In the genomic region with DNA sequence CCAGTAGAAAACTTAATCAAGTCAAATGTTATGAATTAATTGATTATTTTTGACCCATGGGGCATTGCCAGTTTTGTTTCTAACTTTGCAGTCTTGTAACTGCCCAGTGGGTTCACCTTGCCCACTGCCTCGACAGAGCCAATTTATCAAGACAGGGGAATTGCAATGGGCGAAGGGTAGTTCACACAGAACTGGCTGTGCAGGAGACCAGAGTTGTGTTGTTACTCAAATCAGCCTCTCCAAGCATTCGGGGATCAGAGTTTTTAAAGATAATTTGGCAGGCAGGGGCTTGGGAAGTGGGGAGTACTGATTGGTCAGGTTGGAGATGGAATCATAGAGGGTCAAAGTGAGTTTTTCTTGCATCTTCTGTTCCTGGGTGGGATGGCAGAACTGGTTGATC, we compare ENCODE assay signal across 29 cellular contexts.
"Had no signal": no experiment of that assay in that cellular context is flagged by ENCODE, and none has a peak within 500 bp of the region (broad histone marks: within the 10 kb centered on the region; RNA-seq: fewer than 3 reads in every experiment).

No MANE protein-coding gene starts in this region.

- H3K4me1 ChIP-seq: body of pancreas had no signal

- DNase-seq: activated B cell treated with CpG ODN at 0.5 μM for 24 hours; activated CD4-positive, alpha-beta T cell treated with anti-CD3 and anti-CD28 coated beads for 48 hours; activated CD4-positive, alpha-beta T cell treated with anti-CD3 and anti-CD28 coated beads, Interleukin-2, amount 50 U/mL, for 1 hour; activated CD4-positive, alpha-beta T cell treated with anti-CD3 and anti-CD28 coated beads, Interleukin-2, amount 50 U/mL, for 48 hours; activated CD8-positive, alpha-beta memory T cell treated with anti-CD3 and anti-CD28 coated beads for 24 hours; activated CD8-positive, alpha-beta T cell treated with anti-CD3 and anti-CD28 coated beads for 36 hours; activated effector memory CD4-positive, alpha-beta T cell treated with Interleukin-2 at 50 U/mL for 16 hours; activated gamma-delta T cell treated with Interleukin-2 at 50 U/mL for 16 hours; activated naive CD4-positive, alpha-beta T cell treated with anti-CD3 and anti-CD28 coated beads, Interleukin-2, amount 50 U/mL, for 16 hours; activated naive CD4-positive, alpha-beta T cell treated with Interleukin-2 at 50 U/mL for 16 hours; activated T-cell treated with anti-CD3 and anti-CD28 coated beads, Interleukin-2, amount 50 U/mL, for 4 hours; amniotic stem cell; aorta; body of pancreas; caudate nucleus; cortex of kidney; dermis blood vessel endothelial cell; effector CD4-positive, alpha-beta T cell; effector memory CD8-positive, alpha-beta T cell; foreskin fibroblast; T-helper 1 cell; T-helper 17 cell; T1000; WERI-Rb-1 had no signal

- ATAC-seq: activated CD4-positive, CD25-positive, alpha-beta regulatory T cell treated with anti-CD3 and anti-CD28 coated beads, Interleukin-2, amount 50 U/mL, for 24 hours; activated CD8-positive, alpha-beta T cell treated with anti-CD3 and anti-CD28 coated beads for 36 hours; activated T-cell treated with anti-CD3 and anti-CD28 coated beads, Interleukin-2, amount 50 U/mL, for 4 hours; activated T-helper 17 cell treated with anti-CD3 and anti-CD28 coated beads, Interleukin-2, amount 50 U/mL, for 72 hours; body of pancreas; effector memory CD8-positive, alpha-beta T cell; T-helper 17 cell had no signal

- H3K4me1 Mint-ChIP-seq: activated B cell treated with CpG ODN at 0.5 μM for 24 hours; activated T-helper 17 cell treated with anti-CD3 and anti-CD28 coated beads, Interleukin-2, amount 50 U/mL, for 72 hours; T-helper 17 cell had no signal

- H3K4me3 ChIP-seq: body of pancreas had no signal

- H3K27me3 ChIP-seq: body of pancreas had no signal

- H3K27ac Mint-ChIP-seq: activated B cell treated with CpG ODN at 0.5 μM for 24 hours; activated CD8-positive, alpha-beta T cell treated with anti-CD3 and anti-CD28 coated beads for 36 hours; activated naive CD8-positive, alpha-beta T cell; activated T-helper 17 cell treated with anti-CD3 and anti-CD28 coated beads, Interleukin-2, amount 50 U/mL, for 72 hours; effector memory CD8-positive, alpha-beta T cell; T-helper 17 cell; T-helper 2 cell treated with Interferon-gamma antibody and Interleukin-4, amounts not matched to agents 5 μg/mL and 100 μg/mL, for 36 hours had no signal

- H3K9me3 Mint-ChIP-seq: activated B cell treated with CpG ODN at 0.5 μM for 24 hours; activated CD8-positive, alpha-beta T cell treated with anti-CD3 and anti-CD28 coated beads for 36 hours; activated T-cell treated with anti-CD3 and anti-CD28 coated beads, Interleukin-2, amount 50 U/mL, for 4 hours; activated T-helper 17 cell treated with anti-CD3 and anti-CD28 coated beads, Interleukin-2, amount 50 U/mL, for 72 hours; effector memory CD8-positive, alpha-beta T cell; T-helper 2 cell treated with Interferon-gamma antibody and Interleukin-4, amounts not matched to agents 5 μg/mL and 100 μg/mL, for 36 hours had no signal

- H3K36me3 Mint-ChIP-seq: activated naive CD8-positive, alpha-beta T cell had no signal

- H3K27ac ChIP-seq: body of pancreas, epithelial cell of prostate, WERI-Rb-1 had no signal

- H3K4me3 Mint-ChIP-seq: activated B cell treated with CpG ODN at 0.5 μM for 24 hours; activated CD8-positive, alpha-beta T cell treated with anti-CD3 and anti-CD28 coated beads for 36 hours; activated naive CD8-positive, alpha-beta T cell; activated T-cell treated with anti-CD3 and anti-CD28 coated beads, Interleukin-2, amount 50 U/mL, for 4 hours; activated T-helper 17 cell treated with anti-CD3 and anti-CD28 coated beads, Interleukin-2, amount 50 U/mL, for 72 hours; effector memory CD8-positive, alpha-beta T cell; T-helper 17 cell; T-helper 2 cell treated with Interferon-gamma antibody and Interleukin-4, amounts not matched to agents 5 μg/mL and 100 μg/mL, for 36 hours had no signal

- H3K9me3 ChIP-seq: body of pancreas had no signal

- H3K36me3 ChIP-seq: WERI-Rb-1 had no signal
